Comparison of ENCODE assay signal across 1 cellular context in genomic region chr17:28763137-28763799, GRCh38.
TF ChIP-seq lines count a peak whose summit lies in the region.

No MANE protein-coding gene starts in this region.

TF ChIP-seq in HepG2, 621 proteins besides CTCF, POLR2A, EP300 and RAD21:
- TF ChIP-seq ZBTB44 (CRISPR knock-in tag; IDR thresholded peaks at IDR 0.05) (no peak), SPEN (CRISPR knock-in tag; IDR thresholded peaks at IDR 0.05; ENCODE audit: low read depth) (no peak), ZNF260 (CRISPR knock-in tag; IDR thresholded peaks at IDR 0.05; ENCODE audit: borderline replicate concordance, low read depth) (no peak), ZNF766 (CRISPR knock-in tag; IDR thresholded peaks at IDR 0.05; ENCODE audit: borderline replicate concordance) (no peak), ZNF784 (CRISPR knock-in tag; IDR thresholded peaks at IDR 0.05; ENCODE audit: borderline replicate concordance) (no peak), ZNF362 (CRISPR knock-in tag; IDR thresholded peaks at IDR 0.05; ENCODE audit: borderline replicate concordance) (no peak), CCAR2 (optimal IDR thresholded peaks at IDR 0.05; ENCODE audit: low read depth, low read length) (no peak), TBL1XR1 (IDR thresholded peaks at IDR 0.05; ENCODE audit: borderline replicate concordance, low read length, partially characterized antibody) (no peak), BCL3 (CRISPR knock-in tag; IDR thresholded peaks at IDR 0.05) (no peak), SIX1 (CRISPR knock-in tag; IDR thresholded peaks at IDR 0.05; ENCODE audit: borderline replicate concordance) (no peak), NONO (IDR thresholded peaks at IDR 0.05) (no peak), NONO (CRISPR knock-in tag; conservative IDR thresholded peaks at IDR 0.05) (no peak)
